In genomic region chr18:159037-159652, GRCh38 we compare ENCODE assay signal across 7 cellular contexts. TPM values are rescaled to one million over a fixed set of nuclear protein-coding genes. Genes with fewer than 3 reads are reported as not detected.
DNase-seq lines count a peak whose midpoint lies in the region; ATAC-seq and TF ChIP-seq lines count a peak whose summit lies in the region.

No MANE protein-coding gene starts in this region.

- peak overlapping the region; percentile 95 for H3K4me3 ChIP-seq in HUES64 (ENCODE audit: low read length)
- peak overlapping the region; percentile 89 for H3K4me3 ChIP-seq in right cardiac atrium (ENCODE audit: low read length)
- peak overlapping the region; percentile 80 for H3K4me3 ChIP-seq in skeletal muscle satellite cell (ENCODE audit: low read length)

- peak; percentile 21 for DNase-seq in GM10248 (ENCODE audit: extremely low spot score)
- no peak for DNase-seq in right cardiac atrium
- DNase-seq in left lobe of liver (ENCODE audit: low spot score) = no peak

- POLR2A ChIA-PET in GM10248 (lab: Yijun Ruan, JAX) = no interaction called here

- H3K4me3 Mint-ChIP-seq in activated T-helper 17 cell treated with anti-CD3 and anti-CD28 coated beads, Interleukin-2, amount 50 U/mL, for 72 hours = peak overlapping the region; percentile 94

- H3K27me3 ChIP-seq in HUES64 (ENCODE audit: insufficient read depth, low read length) = peaks cover 15% of the 10 kb centered on the region
- H3K27me3 ChIP-seq in right cardiac atrium (ENCODE audit: control insufficient read depth, insufficient read depth) = no peaks in the 10 kb centered on the region
- H3K27me3 ChIP-seq in skeletal muscle satellite cell (ENCODE audit: control insufficient read depth, insufficient read depth, low read length) = no peaks in the 10 kb centered on the region

- peak overlapping the region; percentile 89 for H3K9ac ChIP-seq in HUES64 (ENCODE audit: low read depth, low read length)
- H3K9ac ChIP-seq in skeletal muscle satellite cell (ENCODE audit: low read depth, low read length) = peak overlapping the region; percentile 92

- no peak for ATAC-seq in activated T-helper 17 cell treated with anti-CD3 and anti-CD28 coated beads, Interleukin-2, amount 50 U/mL, for 72 hours (replicated peaks)
- ATAC-seq in right cardiac atrium (no peak), left lobe of liver (no peak), HG02763 (IDR thresholded peaks at IDR 0.05; ENCODE audit: unreplicated experiment) (no peak)

- H3K36me3 Mint-ChIP-seq in activated T-helper 17 cell treated with anti-CD3 and anti-CD28 coated beads, Interleukin-2, amount 50 U/mL, for 72 hours (ENCODE audit: low read depth) = peaks cover 37% of the 10 kb centered on the region

- H3K27me3 Mint-ChIP-seq in activated T-helper 17 cell treated with anti-CD3 and anti-CD28 coated beads, Interleukin-2, amount 50 U/mL, for 72 hours = no peaks in the 10 kb centered on the region

- H3K27ac Mint-ChIP-seq in activated T-helper 17 cell treated with anti-CD3 and anti-CD28 coated beads, Interleukin-2, amount 50 U/mL, for 72 hours = peak overlapping the region; percentile 96

- H3K4me1 Mint-ChIP-seq in activated T-helper 17 cell treated with anti-CD3 and anti-CD28 coated beads, Interleukin-2, amount 50 U/mL, for 72 hours = peaks cover 15% of the 10 kb centered on the region

- H3K27ac ChIP-seq in HUES64 (ENCODE audit: low read depth, low read length) (peak overlapping the region; percentile 92; the same call in 1 of the 2 replicates), right cardiac atrium (ENCODE audit: low read length) (peak overlapping the region; percentile 18)

- H3K9me3 ChIP-seq in HUES64 (ENCODE audit: insufficient read depth, low read depth, low read length) (no peaks in the 10 kb centered on the region), right cardiac atrium (ENCODE audit: control insufficient read depth, low read length) (no peaks in the 10 kb centered on the region), skeletal muscle satellite cell (replicated peaks; ENCODE audit: low read length) (no peaks in the 10 kb centered on the region)

- intact Hi-C loops in right cardiac atrium (cut with DNase I) = no loop called here

- H3K4me1 ChIP-seq in HUES64 (ENCODE audit: insufficient read depth, low read length) (peaks cover 11% of the 10 kb centered on the region), right cardiac atrium (ENCODE audit: control insufficient read depth, insufficient read depth, low read length) (no peaks in the 10 kb centered on the region), skeletal muscle satellite cell (ENCODE audit: control insufficient read depth, insufficient read depth, low read length) (peaks cover 15% of the 10 kb centered on the region)

- H3K9me3 Mint-ChIP-seq in activated T-helper 17 cell treated with anti-CD3 and anti-CD28 coated beads, Interleukin-2, amount 50 U/mL, for 72 hours = no peaks in the 10 kb centered on the region

- WGBS in HUES64 = 4% methylated on average over 23 of the region's 23 CpGs
- 2% methylated on average over 23 of the region's 23 CpGs for WGBS in right cardiac atrium

- CTCF ChIA-PET in GM10248 (lab: Yijun Ruan, JAX) = interaction anchor here (1.4 to 1.6 kb wide), 2 partner anchors 8 to 14 kb away, joined by 4 read pairs; no protein-coding TSS in a partner anchor

- H3K36me3 ChIP-seq in HUES64 (ENCODE audit: insufficient read depth, low read length) (peaks cover 15% of the 10 kb centered on the region), skeletal muscle satellite cell (ENCODE audit: insufficient read depth, low read length) (peaks cover 11% of the 10 kb centered on the region)

- H3K4me2 ChIP-seq in skeletal muscle satellite cell (ENCODE audit: low read length) = peak overlapping the region; percentile 90

- TF ChIP-seq CTCF in GM10248 (IDR thresholded peaks at IDR 0.05; ENCODE audit: control extremely low read depth, extremely low read depth, low read depth, missing control alignments) = no peak

RNA-seq across cellular contexts. Expression of gene USP14, which starts 0.8 kb away (rescaled TPM):
- 98.8 TPM for polyA plus RNA-seq in HUES64 (2013, experiment 1 of 2)
- 83.2 TPM for polyA plus RNA-seq in HUES64 (2013, experiment 2 of 2)
- total RNA-seq in activated T-helper 17 cell treated with anti-CD3 and anti-CD28 coated beads, Interleukin-2, amount 50 U/mL, for 72 hours = 10 to 100 TPM; 51.0 to 96.6 TPM
- total RNA-seq in right cardiac atrium (10 to 100 TPM; 39.1 to 48.8 (median 42.8) TPM), left lobe of liver (15.8 TPM)
- 27.0 TPM for polyA plus RNA-seq in right cardiac atrium
- 27.7 and 30.4 TPM in 2 replicates for total RNA-seq in skeletal muscle satellite cell (2012; rRNA removed)
